In the genomic region with DNA sequence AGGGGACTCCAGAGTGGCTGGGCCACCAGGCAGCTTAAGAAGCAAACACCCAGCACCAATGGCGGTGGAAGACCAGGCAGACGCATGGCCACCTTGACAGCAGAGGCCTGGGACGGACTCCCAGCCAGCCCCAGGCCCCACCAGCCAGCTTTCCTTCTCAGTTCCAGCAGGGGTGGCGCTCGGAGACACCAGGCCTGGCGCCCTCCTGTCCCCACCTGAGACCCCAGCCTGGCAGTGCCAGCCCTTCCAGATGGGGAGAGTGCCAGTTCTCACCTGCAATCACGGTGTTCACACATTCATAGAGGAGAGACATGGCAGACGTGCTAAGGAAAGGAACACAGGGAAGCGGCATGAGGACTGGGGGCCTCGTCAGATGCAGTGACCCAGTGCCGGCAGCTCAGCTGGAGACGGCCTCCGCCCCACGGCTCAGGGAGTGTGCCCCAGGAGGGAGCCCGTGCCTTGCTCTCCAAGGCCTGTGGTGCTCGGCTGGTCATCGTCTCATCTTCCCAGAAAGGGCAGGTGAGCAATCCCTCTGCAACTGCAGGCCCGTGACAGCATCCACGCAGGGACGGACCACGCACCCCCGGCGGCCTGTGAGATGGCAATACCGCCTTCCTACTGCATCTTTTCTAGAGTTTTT, we compare ENCODE assay signal across 21 cellular contexts.
"Had no signal": no experiment of that assay in that cellular context is flagged by ENCODE, and none has a peak within 500 bp of the region (broad histone marks: within the 10 kb centered on the region; RNA-seq: fewer than 3 reads in every experiment).

No MANE protein-coding gene starts in this region.

- H3K4me1 ChIP-seq: lower lobe of right lung, parathyroid adenoma, psoas muscle, sigmoid colon, spleen, tibial nerve, uterus had no signal

- H3K27ac ChIP-seq: hepatocyte, lower lobe of right lung, neutrophil, parathyroid adenoma, psoas muscle, sigmoid colon, spleen, tibial nerve, uterus had no signal

- H3K27me3 ChIP-seq: hepatocyte, neutrophil, sigmoid colon, spleen, tibial nerve, uterus had no signal

- H3K9me3 ChIP-seq: lower lobe of right lung, neutrophil, psoas muscle, sigmoid colon, spleen, tibial nerve, uterus had no signal

- FAIRE-seq: keratinocyte, small intestine had no signal

- H3K9ac ChIP-seq: parathyroid adenoma had no signal

- H3K4me3 ChIP-seq: hepatocyte, lower lobe of right lung, psoas muscle, sigmoid colon, spleen, tibial nerve, uterus had no signal

- ATAC-seq: lower lobe of right lung; naive thymus-derived CD8-positive, alpha-beta T cell; stimulated activated effector memory CD8-positive, alpha-beta T cell treated with anti-CD3 and anti-CD28 coated beads, Interleukin-12 subunit alpha, Interleukin-12 subunit beta, amount 100 ng/mL, for 72 hours; stimulated activated naive CD8-positive, alpha-beta T cell treated with anti-CD3 and anti-CD28 coated beads, Interleukin-15, amount 100 ng/mL, for 72 hours had no signal

- DNase-seq: head of caudate nucleus; lower lobe of right lung; mammary epithelial cell; mesenchymal stem cell; naive thymus-derived CD8-positive, alpha-beta T cell; occipital lobe; psoas muscle; sigmoid colon; stimulated activated CD4-positive, alpha-beta T cell treated with anti-CD3 and anti-CD28 coated beads, Interleukin-4, amount 100 ng/mL, for 24 hours; stimulated activated naive CD4-positive, alpha-beta T cell treated with Interleukin-2 at 50 U/mL for 16 hours; stimulated activated naive CD8-positive, alpha-beta T cell treated with anti-CD3 and anti-CD28 coated beads, Interleukin-15, amount 100 ng/mL, for 72 hours; substantia nigra; uterus had no signal

- H3K36me3 ChIP-seq: uterus had no signal
